Comparison of ENCODE assay signal across 8 cellular contexts in the genomic region with DNA sequence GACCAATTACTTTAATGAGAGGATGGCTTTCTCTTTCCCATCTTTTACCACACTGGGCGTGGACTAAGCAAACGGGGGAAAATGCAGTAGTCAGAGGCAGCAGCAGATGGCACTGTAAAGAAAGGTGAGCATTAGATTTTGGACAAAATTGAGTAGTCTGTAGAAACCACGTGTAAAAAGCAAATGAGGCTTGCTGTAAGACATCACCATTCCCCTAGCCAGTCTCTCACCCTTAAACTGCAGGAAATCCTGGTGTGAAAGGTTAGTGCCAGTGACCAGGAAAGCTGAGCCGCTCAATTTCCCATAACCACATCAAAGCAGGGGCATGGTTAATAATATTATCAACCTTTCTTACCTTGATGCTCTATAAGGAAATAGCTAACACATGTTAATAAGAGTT. TPM values are rescaled to one million over a fixed set of nuclear protein-coding genes. Genes with fewer than 3 reads are reported as not detected.
DNase-seq lines count a peak whose midpoint lies in the region; FAIRE-seq and TF ChIP-seq lines count a peak whose summit lies in the region.

No MANE protein-coding gene starts in this region.

- peaks cover 38% of the 10 kb centered on the region for H3K27me3 Mint-ChIP-seq in activated CD4-positive, alpha-beta T cell treated with anti-CD3 and anti-CD28 coated beads, Interleukin-2, amount 10 ng/mL, durations not matched to agents 7 days and 5 days

- H3K4me3 ChIP-seq in fibroblast of pulmonary artery (replicated peaks; ENCODE audit: low read depth, low read length) (no peak overlapping the region), small intestine (ENCODE audit: low read depth in 1 of 2, low read length in 2 of 2) (no peak overlapping the region)

- CTCF ChIA-PET in activated CD4-positive, alpha-beta T cell treated with anti-CD3 and anti-CD28 coated beads, Interleukin-2, amount 10 ng/mL, durations not matched to agents 7 days and 5 days (lab: Charles Lee) = interaction anchor here (0.6 kb wide), 1 partner anchor 207 kb away, joined by 3 read pairs; no protein-coding TSS in a partner anchor

- no peaks in the 10 kb centered on the region for H3K9me3 ChIP-seq in small intestine (ENCODE audit: control insufficient read depth, low read depth)

- H3K27ac Mint-ChIP-seq in activated CD4-positive, alpha-beta T cell treated with anti-CD3 and anti-CD28 coated beads, Interleukin-2, amount 10 ng/mL, durations not matched to agents 7 days and 5 days = no peak overlapping the region

- no peak overlapping the region for H3K27ac ChIP-seq in small intestine (ENCODE audit: low read depth in 1 of 2, low read length in 1 of 2)

- DNase-seq in activated CD4-positive, alpha-beta T cell treated with anti-CD3 and anti-CD28 coated beads, Interleukin-2, amount 10 ng/mL, durations not matched to agents 7 days and 5 days = peak; percentile 11
- DNase-seq in activated CD4-positive, alpha-beta T cell treated with anti-CD3 and anti-CD28 coated beads, Interleukin-2, amount 50 U/mL, for 4 hours = no peak
- DNase-seq in RKO (ENCODE audit: low spot score) (peak; percentile 55), fibroblast of pulmonary artery (ENCODE audit: low read depth) (peak; percentile 30), small intestine (peak; percentile 60), putamen (ENCODE audit: low spot score) (no peak), NCI-H1417 treated with DMSO at 0.1 percent for 48 hours (lab: John Stamatoyannopoulos, UW) (no peak), NCI-H82 (lab: John Stamatoyannopoulos, UW) (no peak)

- WGBS in small intestine, 3 donors = 1 to 15% (median 10%) methylated on average over 4 of the region's 4 CpGs

- H3K4me3 Mint-ChIP-seq in activated CD4-positive, alpha-beta T cell treated with anti-CD3 and anti-CD28 coated beads, Interleukin-2, amount 10 ng/mL, durations not matched to agents 7 days and 5 days = no peak overlapping the region

- no peaks in the 10 kb centered on the region for H3K36me3 Mint-ChIP-seq in activated CD4-positive, alpha-beta T cell treated with anti-CD3 and anti-CD28 coated beads, Interleukin-2, amount 10 ng/mL, durations not matched to agents 7 days and 5 days (ENCODE audit: low read depth)

- no peaks in the 10 kb centered on the region for H3K4me1 Mint-ChIP-seq in activated CD4-positive, alpha-beta T cell treated with anti-CD3 and anti-CD28 coated beads, Interleukin-2, amount 10 ng/mL, durations not matched to agents 7 days and 5 days

- peaks cover 0 to 7% of the 10 kb centered on the region in 2 donors for H3K27me3 ChIP-seq in small intestine (ENCODE audit: control insufficient read depth in 2 of 2, insufficient read depth in 2 of 2, low read length in 2 of 2)

- POLR2A ChIA-PET in activated CD4-positive, alpha-beta T cell treated with anti-CD3 and anti-CD28 coated beads, Interleukin-2, amount 10 ng/mL, durations not matched to agents 7 days and 5 days (lab: Charles Lee) = no interaction called here

- no peaks in the 10 kb centered on the region for H3K4me1 ChIP-seq in small intestine (ENCODE audit: control insufficient read depth in 2 of 2, insufficient read depth in 1 of 2, low read depth in 1 of 2, low read length in 1 of 2)

- no peak for FAIRE-seq in small intestine (lab: Jason Lieb, UNC)

- TF ChIP-seq CTCF in fibroblast of pulmonary artery (IDR thresholded peaks at IDR 0.05; ENCODE audit: low read length, missing control alignments) = peak; percentile 49

- H3K36me3 ChIP-seq in small intestine (ENCODE audit: control insufficient read depth in 2 of 2, insufficient read depth in 2 of 2, low read length in 2 of 2) = no peaks in the 10 kb centered on the region

- no peaks in the 10 kb centered on the region for H3K9me3 Mint-ChIP-seq in activated CD4-positive, alpha-beta T cell treated with anti-CD3 and anti-CD28 coated beads, Interleukin-2, amount 10 ng/mL, durations not matched to agents 7 days and 5 days

RNA-seq across cellular contexts. Expression of a gene that starts 31.8 kb away (rescaled TPM):
- total RNA-seq in activated CD4-positive, alpha-beta T cell treated with anti-CD3 and anti-CD28 coated beads, Interleukin-2, amount 10 ng/mL, durations not matched to agents 7 days and 5 days = under 1 TPM in 1 of 2 experiments, not detected in 1; 0.04 TPM
- polyA plus RNA-seq in small intestine = not detected

Comparison
In these comparisons a context has a peak if more than half of its experiments do, and no peak if none do; other contexts are left out.
1. DNase-seq: peak in activated CD4-positive, alpha-beta T cell treated with anti-CD3 and anti-CD28 coated beads, Interleukin-2, amount 10 ng/mL, durations not matched to agents 7 days and 5 days (single experiment), RKO (single experiment), fibroblast of pulmonary artery (single experiment) and small intestine (single experiment); none in activated CD4-positive, alpha-beta T cell treated with anti-CD3 and anti-CD28 coated beads, Interleukin-2, amount 50 U/mL, for 4 hours (0 of 2), putamen (single experiment), NCI-H1417 treated with DMSO at 0.1 percent for 48 hours (single experiment) and NCI-H82 (single experiment).